In the genomic region with DNA sequence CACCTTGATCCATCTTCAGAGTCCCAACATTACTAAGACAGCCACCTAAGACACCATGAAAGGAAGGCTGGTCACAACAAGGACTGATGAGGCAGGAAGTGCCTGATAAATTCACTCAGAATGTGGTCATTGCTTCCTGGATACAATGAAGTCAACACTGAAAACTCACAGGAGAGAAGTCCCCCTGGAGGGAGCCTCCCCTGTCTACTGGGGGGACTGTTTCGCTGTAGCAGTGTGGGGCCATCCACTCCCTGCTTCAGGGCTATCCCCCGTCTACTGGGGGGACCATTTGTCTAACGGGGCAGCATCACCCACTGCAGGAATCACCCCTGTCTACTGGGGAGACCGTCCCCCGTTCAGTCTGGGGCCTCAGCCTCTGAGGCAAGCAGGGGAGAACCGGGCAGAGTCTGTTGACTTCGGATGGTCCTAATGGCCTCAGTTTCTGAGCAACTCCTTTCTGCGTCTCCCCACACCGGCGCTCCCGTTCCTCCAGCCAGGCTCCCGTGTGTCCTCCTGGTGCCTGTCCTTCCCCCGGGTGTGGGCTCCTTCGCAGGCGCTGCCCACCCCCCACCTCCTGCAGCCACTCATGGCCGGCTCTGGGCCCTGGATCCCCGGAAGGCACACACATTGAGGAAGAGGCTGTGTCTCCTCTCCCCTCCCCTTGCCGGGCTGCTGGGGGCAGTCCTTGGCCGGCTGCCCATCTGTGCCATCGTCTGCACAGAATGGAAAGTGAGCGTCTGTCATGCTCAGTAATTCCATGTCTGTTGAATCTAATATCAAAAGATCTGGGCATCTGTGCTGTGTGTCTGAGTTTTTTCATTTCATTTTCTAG, we compare ENCODE assay signal across 9 cellular contexts. TPM values are rescaled to one million over a fixed set of nuclear protein-coding genes. Genes with fewer than 3 reads are reported as not detected.
DNase-seq lines count a peak whose midpoint lies in the region; ATAC-seq and TF ChIP-seq lines count a peak whose summit lies in the region.
"Had no signal": no experiment of that assay in that cellular context is flagged by ENCODE, and none has a peak within 500 bp of the region (broad histone marks: within the 10 kb centered on the region; RNA-seq: fewer than 3 reads in every experiment).

No MANE protein-coding gene starts in this region.

- peak overlapping the region; percentile 27 for H3K4me3 Mint-ChIP-seq in activated T-helper 17 cell treated with anti-CD3 and anti-CD28 coated beads, Interleukin-2, amount 50 U/mL, for 72 hours
- no peak overlapping the region for H3K4me3 Mint-ChIP-seq in stimulated activated memory B cell treated with anti-CD40 and anti-IgM and Interleukin-4, amounts not matched to agents 10 μg/mL and 1 μg/mL and 100 μg/mL, for 72 hours

- no peak for TF ChIP-seq CTCF in Loucy (conservative IDR thresholded peaks at IDR 0.05; ENCODE audit: low read length)

- H4K20me1 ChIP-seq in Loucy (ENCODE audit: insufficient read depth, low read length, poor library complexity, severe bottlenecking): no peaks in the 10 kb centered on the region

- no peaks in the 10 kb centered on the region for H3K9me3 Mint-ChIP-seq in activated T-helper 17 cell treated with anti-CD3 and anti-CD28 coated beads, Interleukin-2, amount 50 U/mL, for 72 hours
- H3K9me3 Mint-ChIP-seq in stimulated activated memory B cell treated with anti-CD40 and anti-IgM and Interleukin-4, amounts not matched to agents 10 μg/mL and 1 μg/mL and 100 μg/mL, for 72 hours: no peaks in the 10 kb centered on the region

- H3F3A ChIP-seq in Loucy (ENCODE audit: low read depth): no peaks in the 10 kb centered on the region

- H2AFZ ChIP-seq in Loucy (ENCODE audit: low read length): no peak overlapping the region

- peak overlapping the region; percentile 82 for H3K27ac Mint-ChIP-seq in activated T-helper 17 cell treated with anti-CD3 and anti-CD28 coated beads, Interleukin-2, amount 50 U/mL, for 72 hours
- H3K27ac Mint-ChIP-seq in stimulated activated memory B cell treated with anti-CD40 and anti-IgM and Interleukin-4, amounts not matched to agents 10 μg/mL and 1 μg/mL and 100 μg/mL, for 72 hours: no peak overlapping the region

- H3K36me3 ChIP-seq in Loucy (ENCODE audit: insufficient read depth, low read length): no peaks in the 10 kb centered on the region
- H3K36me3 ChIP-seq: tibial nerve had no signal

- peaks cover 14% of the 10 kb centered on the region for H3K4me1 Mint-ChIP-seq in activated T-helper 17 cell treated with anti-CD3 and anti-CD28 coated beads, Interleukin-2, amount 50 U/mL, for 72 hours
- peaks cover 29% of the 10 kb centered on the region for H3K4me1 Mint-ChIP-seq in stimulated activated memory B cell treated with anti-CD40 and anti-IgM and Interleukin-4, amounts not matched to agents 10 μg/mL and 1 μg/mL and 100 μg/mL, for 72 hours

- peak; percentile 69 for ATAC-seq in activated T-helper 17 cell treated with anti-CD3 and anti-CD28 coated beads, Interleukin-2, amount 50 U/mL, for 72 hours (replicated peaks)
- ATAC-seq in HG03439 (IDR thresholded peaks at IDR 0.05; ENCODE audit: unreplicated experiment): no peak
- no peak for ATAC-seq in stimulated activated memory B cell treated with anti-CD40 and anti-IgM and Interleukin-4, amounts not matched to agents 10 μg/mL and 1 μg/mL and 100 μg/mL, for 72 hours

- H3K4me3 ChIP-seq in Loucy (ENCODE audit: low read length, poor library complexity, severe bottlenecking): peak overlapping the region; percentile 52
- H3K4me3 ChIP-seq: tibial nerve had no signal

- H3K9me2 ChIP-seq in Loucy (replicated peaks; ENCODE audit: low read depth, low read length): no peaks in the 10 kb centered on the region

- no peaks in the 10 kb centered on the region for H3K36me3 Mint-ChIP-seq in activated T-helper 17 cell treated with anti-CD3 and anti-CD28 coated beads, Interleukin-2, amount 50 U/mL, for 72 hours (ENCODE audit: low read depth)
- H3K36me3 Mint-ChIP-seq in stimulated activated memory B cell treated with anti-CD40 and anti-IgM and Interleukin-4, amounts not matched to agents 10 μg/mL and 1 μg/mL and 100 μg/mL, for 72 hours: no peaks in the 10 kb centered on the region

- peak overlapping the region; percentile 42 for H3K9ac ChIP-seq in Loucy (ENCODE audit: low read depth, low read length, poor library complexity, severe bottlenecking)

- H3K4me2 ChIP-seq in Loucy (ENCODE audit: low read depth, low read length, poor library complexity, severe bottlenecking): peak overlapping the region; percentile 67

- H3K79me2 ChIP-seq in Loucy (ENCODE audit: insufficient read depth, low read length): no peaks in the 10 kb centered on the region

- no peaks in the 10 kb centered on the region for H3K27me3 Mint-ChIP-seq in activated T-helper 17 cell treated with anti-CD3 and anti-CD28 coated beads, Interleukin-2, amount 50 U/mL, for 72 hours
- peaks cover 20% of the 10 kb centered on the region for H3K27me3 Mint-ChIP-seq in stimulated activated memory B cell treated with anti-CD40 and anti-IgM and Interleukin-4, amounts not matched to agents 10 μg/mL and 1 μg/mL and 100 μg/mL, for 72 hours

- H3K27me3 ChIP-seq in Loucy (ENCODE audit: insufficient read depth, low read length, poor library complexity, severe bottlenecking): no peaks in the 10 kb centered on the region

- peaks cover 17% of the 10 kb centered on the region for H3K4me1 ChIP-seq in Loucy (ENCODE audit: insufficient read depth, low read length, poor library complexity, severe bottlenecking)

- no peaks in the 10 kb centered on the region for H3K9me3 ChIP-seq in Loucy (ENCODE audit: insufficient read depth, low read depth, low read length)
- H3K9me3 ChIP-seq: tibial nerve had no signal

- DNase-seq in DMS153 treated with DMSO at 0.1 percent for 48 hours (lab: John Stamatoyannopoulos, UW; ENCODE audit: unreplicated experiment) (peak; percentile 21), mucosa of gallbladder (ENCODE audit: low spot score) (peak; percentile 30), T1000 (lab: John Stamatoyannopoulos, UW) (no peak), GDM1 (lab: John Stamatoyannopoulos, UW) (no peak)

RNA-seq across cellular contexts. Expression of a gene that starts 59.9 kb away (rescaled TPM):
- total RNA-seq in activated T-helper 17 cell treated with anti-CD3 and anti-CD28 coated beads, Interleukin-2, amount 50 U/mL, for 72 hours: 100 to 1,000 TPM; 113 to 118 TPM
- total RNA-seq in mucosa of gallbladder: 95.8 TPM

Comparison
In these comparisons a context has a peak if more than half of its experiments do, and no peak if none do; other contexts are left out.
1. DNase-seq: peak in DMS153 treated with DMSO at 0.1 percent for 48 hours (single experiment) and mucosa of gallbladder (single experiment); none in T1000 (single experiment) and GDM1 (single experiment).